In genomic region chr7:74222851-74223710, GRCh38 we compare ENCODE assay signal across 22 cellular contexts. TPM values are rescaled to one million over a fixed set of nuclear protein-coding genes. Genes with fewer than 3 reads are reported as not detected.
A peak's percentile ranks its signal among the peaks of the same experiment; 100 is the strongest.
DNase-seq lines count a peak whose midpoint lies in the region; ATAC-seq and TF ChIP-seq lines count a peak whose summit lies in the region.
"Had no signal": no experiment of that assay in that cellular context is flagged by ENCODE, and none has a peak within 500 bp of the region (broad histone marks: within the 10 kb centered on the region; RNA-seq: fewer than 3 reads in every experiment).

No MANE protein-coding gene starts in this region.

- H3K4me2 ChIP-seq in OCI-LY1 (ENCODE audit: low read length) = no peak overlapping the region

- no peak overlapping the region for H3K4me3 ChIP-seq in OCI-LY1 (ENCODE audit: low read depth, low read length, poor library complexity, severe bottlenecking)

- peaks cover 0 to 2% (median 0%) of the 10 kb centered on the region in 3 donors for H3K27me3 Mint-ChIP-seq in CD14-positive monocyte (ENCODE audit: low read depth in 3 of 3)
- no peaks in the 10 kb centered on the region for H3K27me3 Mint-ChIP-seq in memory B cell
- H3K27me3 Mint-ChIP-seq: activated CD4-positive, alpha-beta memory T cell treated with anti-CD3 and anti-CD28 coated beads, Interleukin-2, amount 10 ng/mL, durations not matched to agents 7 days and 5 days; dendritic cell treated with granulocyte-macrophage colony-stimulating factor and Interleukin-4, amounts not matched to agents 40 ng/mL and 50 ng/mL, for 4 days had no signal

- no peaks in the 10 kb centered on the region for H3F3A ChIP-seq in OCI-LY1 (ENCODE audit: insufficient read depth, low read length)

- no peak overlapping the region for H2AFZ ChIP-seq in OCI-LY1 (ENCODE audit: low read length)

- H3K27ac Mint-ChIP-seq in CD14-positive monocyte (peak overlapping the region in 6 of 7 donors; percentile 30 to 82 (median 50)), memory B cell (peak overlapping the region; percentile 42)
- H3K27ac Mint-ChIP-seq: activated CD4-positive, alpha-beta memory T cell treated with anti-CD3 and anti-CD28 coated beads, Interleukin-2, amount 10 ng/mL, durations not matched to agents 7 days and 5 days; dendritic cell treated with granulocyte-macrophage colony-stimulating factor and Interleukin-4, amounts not matched to agents 40 ng/mL and 50 ng/mL, for 4 days; HFFc6; T-helper 1 cell treated with Interleukin-12 subunit alpha and Interleukin-12 subunit beta and Interleukin-4 antibody, amounts not matched to agents 30 μg/mL and 1 μg/mL, for 36 hours had no signal

- peak overlapping the region; percentile 33 for H3K27ac ChIP-seq in OCI-LY1 (ENCODE audit: low read depth, low read length, poor library complexity, severe bottlenecking)
- H3K27ac ChIP-seq: WERI-Rb-1 had no signal

- H3K9ac ChIP-seq in OCI-LY1 (ENCODE audit: low read length) = no peak overlapping the region

- H3K4me3 Mint-ChIP-seq in CD14-positive monocyte (no peak overlapping the region), memory B cell (no peak overlapping the region)
- H3K4me3 Mint-ChIP-seq: activated CD4-positive, alpha-beta memory T cell treated with anti-CD3 and anti-CD28 coated beads, Interleukin-2, amount 10 ng/mL, durations not matched to agents 7 days and 5 days; dendritic cell treated with granulocyte-macrophage colony-stimulating factor and Interleukin-4, amounts not matched to agents 40 ng/mL and 50 ng/mL, for 4 days; HFFc6; T-helper 1 cell treated with Interleukin-12 subunit alpha and Interleukin-12 subunit beta and Interleukin-4 antibody, amounts not matched to agents 30 μg/mL and 1 μg/mL, for 36 hours had no signal

- TF ChIP-seq CTCF in CD14-positive monocyte (IDR thresholded peaks at IDR 0.05) (no peak), OCI-LY1 (IDR thresholded peaks at IDR 0.05; ENCODE audit: low read length) (no peak)

- H3K36me3 Mint-ChIP-seq in CD14-positive monocyte = peaks cover 49 to 86% of the 10 kb centered on the region in 2 donors
- peaks cover 27% of the 10 kb centered on the region for H3K36me3 Mint-ChIP-seq in memory B cell

- intact Hi-C loops in CD14-positive monocyte (cut with micrococcal nuclease) = loop anchor here in 1 of 2 donors (2.0 kb wide), 1 partner anchor 14 kb away; no protein-coding TSS in a partner anchor

- peak; percentile 65 for DNase-seq in NCI-H2107 treated with DMSO at 0.1 percent for 48 hours (lab: John Stamatoyannopoulos, UW; ENCODE audit: unreplicated experiment)
- DNase-seq in NCI-H2107 (lab: John Stamatoyannopoulos, UW) = no peak
- no peak for DNase-seq in CD14-positive monocyte (ENCODE audit: low spot score)
- DNase-seq in memory B cell (ENCODE audit: low spot score in 2 of 2) = no peak
- DNase-seq in stimulated activated CD4-positive, alpha-beta T cell treated with anti-CD3 and anti-CD28 coated beads, Interleukin-1b, Interleukin-23, amount 100 ng/mL, for 48 hours = no peak
- DNase-seq: activated CD4-positive, alpha-beta memory T cell treated with anti-CD3 and anti-CD28 coated beads, Interleukin-2, amount 10 ng/mL, durations not matched to agents 7 days and 5 days; C1 segment of cervical spinal cord; DMS 273 treated with DMSO at 0.1 percent for 48 hours; foreskin fibroblast; HFFc6; hippocampal formation; KBM-7; mammary epithelial cell; NCI-H1930; NCI-H446; Right ventricle myocardium superior; WERI-Rb-1 had no signal

- H3K79me2 ChIP-seq in OCI-LY1 (ENCODE audit: insufficient read depth, low read length) = no peaks in the 10 kb centered on the region

- no peaks in the 10 kb centered on the region for H3K9me2 ChIP-seq in OCI-LY1 (ENCODE audit: low read depth, low read length)

- no peaks in the 10 kb centered on the region for H4K20me1 ChIP-seq in OCI-LY1 (ENCODE audit: insufficient read depth, low read length)

- peaks cover 73% of the 10 kb centered on the region for H3K4me1 Mint-ChIP-seq in CD14-positive monocyte
- H3K4me1 Mint-ChIP-seq in memory B cell = peaks cover 19% of the 10 kb centered on the region

- ATAC-seq in memory B cell (ENCODE audit: low read depth) = no peak
- no peak for ATAC-seq in HG02623 (IDR thresholded peaks at IDR 0.05; ENCODE audit: unreplicated experiment)
- ATAC-seq in GM21515 (IDR thresholded peaks at IDR 0.05; ENCODE audit: unreplicated experiment) = no peak

- H3K9me3 ChIP-seq in OCI-LY1 (ENCODE audit: low read length) = no peaks in the 10 kb centered on the region

- H3K9me3 Mint-ChIP-seq in CD14-positive monocyte = peaks cover 0 to 4% (median 0%) of the 10 kb centered on the region in 7 donors
- no peaks in the 10 kb centered on the region for H3K9me3 Mint-ChIP-seq in memory B cell
- H3K9me3 Mint-ChIP-seq: activated CD4-positive, alpha-beta memory T cell treated with anti-CD3 and anti-CD28 coated beads, Interleukin-2, amount 10 ng/mL, durations not matched to agents 7 days and 5 days; dendritic cell treated with granulocyte-macrophage colony-stimulating factor and Interleukin-4, amounts not matched to agents 40 ng/mL and 50 ng/mL, for 4 days; HFFc6; T-helper 1 cell treated with Interleukin-12 subunit alpha and Interleukin-12 subunit beta and Interleukin-4 antibody, amounts not matched to agents 30 μg/mL and 1 μg/mL, for 36 hours had no signal

- peaks cover 41% of the 10 kb centered on the region for H3K36me3 ChIP-seq in OCI-LY1 (ENCODE audit: insufficient read depth, low read length)

- H3K4me1 ChIP-seq in OCI-LY1 (ENCODE audit: insufficient read depth, low read length, severe bottlenecking) = no peaks in the 10 kb centered on the region

- no peaks in the 10 kb centered on the region for H3K27me3 ChIP-seq in OCI-LY1 (ENCODE audit: insufficient read depth, low read length)

RNA-seq across cellular contexts. Expression of gene LAT2, which starts 13.3 kb away (rescaled TPM):
- 100 to 1,000 TPM; 349 to 355 TPM for polyA plus RNA-seq in CD14-positive monocyte

RNA-seq across cellular contexts. Expression of gene RFC2, which starts 31.1 kb away (rescaled TPM):
- 10 to 100 TPM; 33.5 to 42.1 TPM for polyA plus RNA-seq in CD14-positive monocyte

RNA-seq across cellular contexts. Expression of gene EIF4H, which starts 48.9 kb away (rescaled TPM):
- 100 to 1,000 TPM; 206 to 234 TPM for polyA plus RNA-seq in CD14-positive monocyte
